In genomic region chr1:235972316-235973090, GRCh38 we compare ENCODE assay signal across 8 cellular contexts.
DNase-seq lines count a peak whose midpoint lies in the region; ATAC-seq and TF ChIP-seq lines count a peak whose summit lies in the region.

No MANE protein-coding gene starts in this region.

- H3K27ac Mint-ChIP-seq in HFFc6: peak overlapping the region; percentile 97

- no peak for TF ChIP-seq CTCF in HFFc6 (IDR thresholded peaks at IDR 0.05)
- no peak for TF ChIP-seq CTCF in choroid plexus epithelial cell (conservative IDR thresholded peaks at IDR 0.05; ENCODE audit: low read depth, low read length)
- TF ChIP-seq CTCF in lower lobe of right lung (IDR thresholded peaks at IDR 0.05): no peak
- TF ChIP-seq CTCF in upper lobe of left lung (IDR thresholded peaks at IDR 0.05): no peak

- intact Hi-C loops in lower lobe of right lung (cut with DNase I): no loop called here

- H3K4me1 Mint-ChIP-seq in HFFc6 (ENCODE audit: low read depth): peaks cover 62% of the 10 kb centered on the region

- H3K27me3 ChIP-seq in lower lobe of right lung (ENCODE audit: low read depth) (no peaks in the 10 kb centered on the region), upper lobe of left lung (no peaks in the 10 kb centered on the region)

- peak overlapping the region; percentile 84 for H3K27ac ChIP-seq in lower lobe of right lung
- H3K27ac ChIP-seq in upper lobe of left lung: peak overlapping the region; percentile 81 to 91 (median 87)

- H3K27me3 Mint-ChIP-seq in HFFc6 (ENCODE audit: insufficient read depth): peaks cover 2% of the 10 kb centered on the region; the same call in 1 of the 2 replicates

- peak overlapping the region; percentile 86 for H3K4me3 Mint-ChIP-seq in HFFc6

- DNase-seq in HFFc6 (peak; percentile 87), NOMO-1 treated with DMSO at 0.1 percent for 48 hours (lab: John Stamatoyannopoulos, UW; ENCODE audit: unreplicated experiment) (peak; percentile 64), choroid plexus epithelial cell (ENCODE audit: low read depth) (peak; percentile 84), lower lobe of right lung (no peak), upper lobe of left lung (no peak)
- no peak for DNase-seq in stimulated activated CD4-positive, alpha-beta T cell treated with anti-CD3 and anti-CD28 coated beads, Interleukin-2, amount 100 ng/mL, for 48 hours
- DNase-seq in central memory CD4-positive, alpha-beta T cell: no peak

- peaks cover 33% of the 10 kb centered on the region for H3K36me3 Mint-ChIP-seq in HFFc6 (ENCODE audit: low read depth)

- ATAC-seq in GM18502 (IDR thresholded peaks at IDR 0.05; ENCODE audit: poor library complexity, unreplicated experiment): peak; percentile 54
- peak; percentile 42 to 52 for ATAC-seq in lower lobe of right lung
- peak; percentile 49 to 77 for ATAC-seq in upper lobe of left lung (ENCODE audit: low FRiP score in 2 of 2)

- peaks cover 23% of the 10 kb centered on the region for H3K4me1 ChIP-seq in lower lobe of right lung
- H3K4me1 ChIP-seq in upper lobe of left lung: peaks cover 12 to 19% (median 16%) of the 10 kb centered on the region in 4 donors

- peak overlapping the region; percentile 44 for H3K4me3 ChIP-seq in choroid plexus epithelial cell (ENCODE audit: low read depth, low read length)
- peak overlapping the region; percentile 41 for H3K4me3 ChIP-seq in lower lobe of right lung
- H3K4me3 ChIP-seq in upper lobe of left lung: peak overlapping the region in 3 of 4 donors; percentile 30 to 45 (median 39)

- no peaks in the 10 kb centered on the region; the same call in 1 of the 2 replicates for H3K9me3 Mint-ChIP-seq in HFFc6

- TF ChIP-seq EP300 in upper lobe of left lung (IDR thresholded peaks at IDR 0.05): no peak

- H3K9me3 ChIP-seq in lower lobe of right lung (no peaks in the 10 kb centered on the region), upper lobe of left lung (peaks cover 0 to 4% (median 0%) of the 10 kb centered on the region in 4 donors)

- WGBS in upper lobe of left lung, 2 donors: 58 to 62% methylated on average over 8 of the region's 8 CpGs

- TF ChIP-seq POLR2A in upper lobe of left lung (IDR thresholded peaks at IDR 0.05): no peak

- H3K36me3 ChIP-seq in lower lobe of right lung (peaks cover 5% of the 10 kb centered on the region), upper lobe of left lung (peaks cover 0 to 8% (median 4%) of the 10 kb centered on the region in 4 donors)

Comparison
In these comparisons a context has a peak if more than half of its experiments do, and no peak if none do; other contexts are left out.
1. DNase-seq: peak in HFFc6 (single experiment), NOMO-1 treated with DMSO at 0.1 percent for 48 hours (single experiment) and choroid plexus epithelial cell (single experiment); none in lower lobe of right lung (single experiment), upper lobe of left lung (0 of 2), stimulated activated CD4-positive, alpha-beta T cell treated with anti-CD3 and anti-CD28 coated beads, Interleukin-2, amount 100 ng/mL, for 48 hours (0 of 2) and central memory CD4-positive, alpha-beta T cell (single experiment).
2. Peak in every context shown above with its lines, with median percentiles within 50 percentile points of each other: ATAC-seq and H3K4me3 ChIP-seq.